ENCODE assay signal across 20 cellular contexts in the genomic region with DNA sequence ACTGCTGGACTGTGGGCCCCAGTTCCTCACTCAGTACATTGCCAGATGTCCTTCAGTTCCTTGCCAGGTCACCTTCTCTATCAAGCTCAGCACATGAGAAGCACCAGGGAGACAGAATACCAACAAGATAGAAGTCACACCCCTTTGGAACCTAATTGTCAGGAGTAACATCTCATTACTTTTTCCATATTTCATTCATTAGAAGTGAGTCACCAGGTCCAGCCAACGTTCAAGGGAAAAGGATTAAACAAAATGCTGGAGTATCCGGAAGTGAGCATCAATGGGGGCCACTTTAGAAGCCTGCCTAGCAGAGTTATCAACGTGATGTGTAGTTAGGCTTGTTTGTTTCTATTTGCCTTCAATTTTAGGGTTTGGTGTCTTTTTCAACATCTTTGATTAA.
"Had no signal": no experiment of that assay in that cellular context is flagged by ENCODE, and none has a peak within 500 bp of the region (broad histone marks: within the 10 kb centered on the region; RNA-seq: fewer than 3 reads in every experiment).

No MANE protein-coding gene starts in this region.

- DNase-seq: activated CD8-positive, alpha-beta memory T cell treated with anti-CD3 and anti-CD28 coated beads, Interleukin-2, amount 50 U/mL, for 4 hours; activated CD8-positive, alpha-beta T cell treated with anti-CD3 and anti-CD28 coated beads for 36 hours; activated naive CD4-positive, alpha-beta T cell treated with Interleukin-2 at 50 U/mL for 16 hours; activated naive CD8-positive, alpha-beta T cell treated with anti-CD3 and anti-CD28 coated beads, Interleukin-2, amount 50 U/mL, for 24 hours; activated T-cell treated with anti-CD3 and anti-CD28 coated beads, Interleukin-2, amount 50 U/mL, for 72 hours; dorsolateral prefrontal cortex; esophagus squamous epithelium; foreskin melanocyte; heart left ventricle; left ventricle myocardium inferior; pancreas; stimulated activated CD4-positive, alpha-beta T cell treated with anti-CD3 and anti-CD28 coated beads, Interleukin-15, amount 100 ng/mL, for 24 hours; stimulated activated CD4-positive, alpha-beta T cell treated with anti-CD3 and anti-CD28 coated beads, Interleukin-4, amount 100 ng/mL, for 4 hours; stimulated activated naive CD8-positive, alpha-beta T cell treated with anti-CD3 and anti-CD28 coated beads, Interleukin-15, amount 100 ng/mL, for 72 hours; T-helper 9 cell; testis; upper lobe of right lung had no signal

- H3K27me3 Mint-ChIP-seq: memory B cell; stimulated activated naive CD8-positive, alpha-beta T cell treated with anti-CD3 and anti-CD28 coated beads, Interleukin-15, amount 100 ng/mL, for 72 hours had no signal

- H3K27ac Mint-ChIP-seq: activated CD8-positive, alpha-beta T cell treated with anti-CD3 and anti-CD28 coated beads for 36 hours; activated naive CD8-positive, alpha-beta T cell treated with anti-CD3 and anti-CD28 coated beads, Interleukin-2, amount 50 U/mL, for 24 hours; activated T-cell treated with anti-CD3 and anti-CD28 coated beads, Interleukin-2, amount 50 U/mL, for 72 hours; memory B cell; stimulated activated naive CD8-positive, alpha-beta T cell treated with anti-CD3 and anti-CD28 coated beads, Interleukin-15, amount 100 ng/mL, for 72 hours had no signal

- H3K4me1 Mint-ChIP-seq: activated naive CD8-positive, alpha-beta T cell treated with anti-CD3 and anti-CD28 coated beads, Interleukin-2, amount 50 U/mL, for 24 hours; central memory CD8-positive, alpha-beta T cell; memory B cell; neural crest cell; stimulated activated naive CD8-positive, alpha-beta T cell treated with anti-CD3 and anti-CD28 coated beads, Interleukin-15, amount 100 ng/mL, for 72 hours had no signal

- H3K9me3 Mint-ChIP-seq: central memory CD8-positive, alpha-beta T cell had no signal

- H3K36me3 Mint-ChIP-seq: memory B cell had no signal

- H3K4me3 Mint-ChIP-seq: activated CD8-positive, alpha-beta T cell treated with anti-CD3 and anti-CD28 coated beads for 36 hours; activated naive CD8-positive, alpha-beta T cell treated with anti-CD3 and anti-CD28 coated beads, Interleukin-2, amount 50 U/mL, for 24 hours; activated T-cell treated with anti-CD3 and anti-CD28 coated beads, Interleukin-2, amount 50 U/mL, for 72 hours; central memory CD8-positive, alpha-beta T cell; memory B cell; neural crest cell; stimulated activated naive CD8-positive, alpha-beta T cell treated with anti-CD3 and anti-CD28 coated beads, Interleukin-15, amount 100 ng/mL, for 72 hours had no signal

- H3K4me3 ChIP-seq: dorsolateral prefrontal cortex, esophagus squamous epithelium, heart left ventricle, left ventricle myocardium inferior, pancreas, testis, upper lobe of right lung had no signal
